In genomic region chr18:59988098-59988706, GRCh38 we compare ENCODE assay signal across 9 cellular contexts.
DNase-seq lines count a peak whose midpoint lies in the region; ATAC-seq and TF ChIP-seq lines count a peak whose summit lies in the region.
"Had no signal": no experiment of that assay in that cellular context is flagged by ENCODE, and none has a peak within 500 bp of the region (broad histone marks: within the 10 kb centered on the region; RNA-seq: fewer than 3 reads in every experiment).

No MANE protein-coding gene starts in this region.

- peak; percentile 52 for DNase-seq in DND-41
- peak; percentile 56 for DNase-seq in HCEC 1CT
- DNase-seq in NCI-H526 (lab: John Stamatoyannopoulos, UW) = peak; percentile 21 to 55
- peak; percentile 56 for DNase-seq in activated CD8-positive, alpha-beta memory T cell treated with anti-CD3 and anti-CD28 coated beads, Interleukin-2, amount 10 ng/mL, durations not matched to agents 7 days and 5 days
- DNase-seq in fibroblast of mammary gland (ENCODE audit: low read depth) = peak; percentile 73
- DNase-seq in posterior cingulate gyrus = peak in 7 of 10 donors; percentile 51 to 86 (median 64)
- no peak for DNase-seq in ecto neural progenitor cell (ENCODE audit: low spot score)
- no peak for DNase-seq in OCI-M2 (lab: John Stamatoyannopoulos, UW; ENCODE audit: unreplicated experiment)

- no peak overlapping the region for H3K4me2 ChIP-seq in DND-41 (ENCODE audit: insufficient read depth, low read length)

- TF ChIP-seq CTCF in DND-41 (IDR thresholded peaks at IDR 0.05; ENCODE audit: borderline replicate concordance, extremely low read depth, low read length, poor library complexity, severe bottlenecking) = peak; percentile 97
- TF ChIP-seq CTCF in fibroblast of mammary gland (conservative IDR thresholded peaks at IDR 0.05; ENCODE audit: control insufficient read depth, insufficient read depth, low read depth, low read length) = peak; percentile 97

- CTCF ChIA-PET in activated CD8-positive, alpha-beta memory T cell treated with anti-CD3 and anti-CD28 coated beads, Interleukin-2, amount 10 ng/mL, durations not matched to agents 7 days and 5 days (lab: Charles Lee) = interaction anchor here (0.6 to 2.0 kb wide), 20 partner anchors 8 to 1514 kb away, joined by 3 to 10 read pairs (median 3); no protein-coding TSS in a partner anchor

- no peaks in the 10 kb centered on the region for H3K9me3 ChIP-seq in DND-41 (ENCODE audit: insufficient read depth, low read length, severe bottlenecking)

- H4K20me1 ChIP-seq in DND-41 (ENCODE audit: insufficient read depth, low read length) = no peaks in the 10 kb centered on the region

- H3K27me3 Mint-ChIP-seq in activated CD8-positive, alpha-beta memory T cell treated with anti-CD3 and anti-CD28 coated beads, Interleukin-2, amount 10 ng/mL, durations not matched to agents 7 days and 5 days = peaks cover 37% of the 10 kb centered on the region

- peak; percentile 64 for ATAC-seq in DND-41 (ENCODE audit: insufficient read depth, low read depth)
- no peak for ATAC-seq in activated CD8-positive, alpha-beta memory T cell treated with anti-CD3 and anti-CD28 coated beads, Interleukin-2, amount 10 ng/mL, durations not matched to agents 7 days and 5 days

- H3K27me3 ChIP-seq in DND-41 (ENCODE audit: insufficient read depth, low read length, poor library complexity) = peaks cover 2% of the 10 kb centered on the region

- H3K9me3 Mint-ChIP-seq in activated CD8-positive, alpha-beta memory T cell treated with anti-CD3 and anti-CD28 coated beads, Interleukin-2, amount 10 ng/mL, durations not matched to agents 7 days and 5 days (ENCODE audit: low read depth) = no peaks in the 10 kb centered on the region
- H3K9me3 Mint-ChIP-seq: activated naive CD4-positive, alpha-beta T cell treated with anti-CD3 and anti-CD28 coated beads, Interleukin-2, amount 50 U/mL, for 24 hours had no signal

- H3K4me1 Mint-ChIP-seq in activated CD8-positive, alpha-beta memory T cell treated with anti-CD3 and anti-CD28 coated beads, Interleukin-2, amount 10 ng/mL, durations not matched to agents 7 days and 5 days = no peaks in the 10 kb centered on the region

- H3K9ac ChIP-seq in DND-41 (ENCODE audit: low read depth, low read length) = no peak overlapping the region

- H2AFZ ChIP-seq in DND-41 (ENCODE audit: low read depth, low read length) = no peak overlapping the region

- H3K36me3 ChIP-seq in DND-41 (ENCODE audit: insufficient read depth, low read length) = no peaks in the 10 kb centered on the region

- no peak overlapping the region for H3K4me3 ChIP-seq in DND-41 (ENCODE audit: low read depth in 1 of 2, low read length in 2 of 2)
- no peak overlapping the region for H3K4me3 ChIP-seq in fibroblast of mammary gland (ENCODE audit: control insufficient read depth, low read depth, low read length)

- no peak overlapping the region for H3K27ac ChIP-seq in DND-41 (ENCODE audit: low read length)

- no peaks in the 10 kb centered on the region for H3K79me2 ChIP-seq in DND-41 (ENCODE audit: insufficient read depth, low read length)

- no peaks in the 10 kb centered on the region for H3K36me3 Mint-ChIP-seq in activated CD8-positive, alpha-beta memory T cell treated with anti-CD3 and anti-CD28 coated beads, Interleukin-2, amount 10 ng/mL, durations not matched to agents 7 days and 5 days
- H3K36me3 Mint-ChIP-seq: activated naive CD4-positive, alpha-beta T cell treated with anti-CD3 and anti-CD28 coated beads, Interleukin-2, amount 50 U/mL, for 24 hours had no signal

- intact Hi-C loops in posterior cingulate gyrus (cut with DNase I) = loop anchor here (1.0 kb wide), 1 partner anchor 561 kb away; no protein-coding TSS in a partner anchor

- H3K4me3 Mint-ChIP-seq in activated CD8-positive, alpha-beta memory T cell treated with anti-CD3 and anti-CD28 coated beads, Interleukin-2, amount 10 ng/mL, durations not matched to agents 7 days and 5 days = no peak overlapping the region
- H3K4me3 Mint-ChIP-seq: activated naive CD4-positive, alpha-beta T cell treated with anti-CD3 and anti-CD28 coated beads, Interleukin-2, amount 50 U/mL, for 24 hours had no signal

- peaks cover 5% of the 10 kb centered on the region; the same call in 1 of the 2 replicates for H3K4me1 ChIP-seq in DND-41 (ENCODE audit: insufficient read depth, low read length)

- no peak overlapping the region for H3K27ac Mint-ChIP-seq in activated CD8-positive, alpha-beta memory T cell treated with anti-CD3 and anti-CD28 coated beads, Interleukin-2, amount 10 ng/mL, durations not matched to agents 7 days and 5 days

Comparison
In these comparisons a context has a peak if more than half of its experiments do, and no peak if none do; other contexts are left out.
1. DNase-seq: peak in DND-41 (single experiment), HCEC 1CT (single experiment), NCI-H526 (2 of 2), activated CD8-positive, alpha-beta memory T cell treated with anti-CD3 and anti-CD28 coated beads, Interleukin-2, amount 10 ng/mL, durations not matched to agents 7 days and 5 days (single experiment), fibroblast of mammary gland (single experiment) and posterior cingulate gyrus (7 of 10); none in ecto neural progenitor cell (single experiment) and OCI-M2 (single experiment).